11 cellular contexts compared by ENCODE assay signal in genomic region chr2:37573818-37574388, GRCh38.
DNase-seq lines count a peak whose midpoint lies in the region; ATAC-seq and TF ChIP-seq lines count a peak whose summit lies in the region.
"Had no signal": no experiment of that assay in that cellular context is flagged by ENCODE, and none has a peak within 500 bp of the region (broad histone marks: within the 10 kb centered on the region; RNA-seq: fewer than 3 reads in every experiment).

No MANE protein-coding gene starts in this region.

- H3K27ac ChIP-seq in ACC112 (ENCODE audit: low read depth, low read length) = peak overlapping the region; percentile 84
- no peak overlapping the region for H3K27ac ChIP-seq in gastrocnemius medialis
- H3K27ac ChIP-seq: KMS-11 had no signal

- no peaks in the 10 kb centered on the region for H3K36me3 Mint-ChIP-seq in activated naive CD8-positive, alpha-beta T cell treated with anti-CD3 and anti-CD28 coated beads for 36 hours

- intact Hi-C loops in gastrocnemius medialis (cut with DNase I; ENCODE audit: low total_unique reads) = no loop called here

- H3K9ac ChIP-seq in adipocyte (ENCODE audit: low read length) = peak overlapping the region; percentile 53
- H3K9ac ChIP-seq: KMS-11 had no signal

- no peak for TF ChIP-seq CTCF in gastrocnemius medialis (IDR thresholded peaks at IDR 0.05 in 4 of 5, conservative IDR thresholded peaks at IDR 0.05 in 1 of 5)

- H3K36me3 ChIP-seq in ACC112 (ENCODE audit: insufficient read depth, low read length) = no peaks in the 10 kb centered on the region
- H3K36me3 ChIP-seq in adipocyte (ENCODE audit: control insufficient read depth, insufficient read depth, low read length, severe bottlenecking) = no peaks in the 10 kb centered on the region
- no peaks in the 10 kb centered on the region for H3K36me3 ChIP-seq in gastrocnemius medialis

- no peaks in the 10 kb centered on the region for H3K79me2 ChIP-seq in ACC112 (ENCODE audit: control insufficient read depth, insufficient read depth, low read length, unreplicated experiment)

- in situ Hi-C loops in gastrocnemius medialis (cut with MboI; ENCODE audit: low sequenced_read_pairs in 4 of 4) = no loop called here

- H3K9me3 Mint-ChIP-seq in activated naive CD8-positive, alpha-beta T cell treated with anti-CD3 and anti-CD28 coated beads for 36 hours = peaks cover 2% of the 10 kb centered on the region

- no peak overlapping the region for H3K4me3 Mint-ChIP-seq in activated naive CD8-positive, alpha-beta T cell treated with anti-CD3 and anti-CD28 coated beads for 36 hours

- H3K9me3 ChIP-seq in adipocyte (ENCODE audit: control insufficient read depth, low read length) (no peaks in the 10 kb centered on the region), gastrocnemius medialis (no peaks in the 10 kb centered on the region)

- no peak overlapping the region for H2AFZ ChIP-seq in ACC112 (ENCODE audit: low read length, unreplicated experiment)

- H3K27me3 Mint-ChIP-seq in activated naive CD8-positive, alpha-beta T cell treated with anti-CD3 and anti-CD28 coated beads for 36 hours = no peaks in the 10 kb centered on the region

- DNase-seq in adipocyte (ENCODE audit: low read depth) (no peak), gastrocnemius medialis (no peak), NCI-H2029 treated with DMSO at 0.1 percent for 48 hours (lab: John Stamatoyannopoulos, UW) (no peak)
- DNase-seq in stimulated activated CD4-positive, alpha-beta T cell treated with anti-CD3 and anti-CD28 coated beads, Interleukin-2, amount 100 ng/mL, for 48 hours = no peak
- no peak for DNase-seq in activated naive CD8-positive, alpha-beta T cell treated with anti-CD3 and anti-CD28 coated beads for 36 hours
- DNase-seq: activated CD4-positive, alpha-beta T cell treated with anti-CD3 and anti-CD28 coated beads for 48 hours; naive B cell had no signal

- H3K4me1 Mint-ChIP-seq in activated naive CD8-positive, alpha-beta T cell treated with anti-CD3 and anti-CD28 coated beads for 36 hours = peaks cover 9% of the 10 kb centered on the region

- no peaks in the 10 kb centered on the region for H3K27me3 ChIP-seq in ACC112 (ENCODE audit: insufficient read depth, low read length)
- no peaks in the 10 kb centered on the region for H3K27me3 ChIP-seq in adipocyte (replicated peaks; ENCODE audit: control insufficient read depth, insufficient read depth, low read length)
- no peaks in the 10 kb centered on the region for H3K27me3 ChIP-seq in gastrocnemius medialis

- ATAC-seq in GM19395 (IDR thresholded peaks at IDR 0.05; ENCODE audit: unreplicated experiment) = peak; percentile 72
- peak; percentile 52 for ATAC-seq in HG03066 (IDR thresholded peaks at IDR 0.05; ENCODE audit: low read depth, unreplicated experiment)
- no peak for ATAC-seq in gastrocnemius medialis

- no peak for TF ChIP-seq POLR2A in gastrocnemius medialis (IDR thresholded peaks at IDR 0.05)

- no peak overlapping the region for H3K4me3 ChIP-seq in ACC112 (ENCODE audit: low read depth, low read length)
- H3K4me3 ChIP-seq in adipocyte (ENCODE audit: low read length) = no peak overlapping the region
- no peak overlapping the region for H3K4me3 ChIP-seq in gastrocnemius medialis

- no peak overlapping the region for H3K27ac Mint-ChIP-seq in activated naive CD8-positive, alpha-beta T cell treated with anti-CD3 and anti-CD28 coated beads for 36 hours

- H3K4me1 ChIP-seq in ACC112 (ENCODE audit: control insufficient read depth, insufficient read depth, low read length, unreplicated experiment) = peaks cover 69% of the 10 kb centered on the region
- H3K4me1 ChIP-seq in adipocyte (ENCODE audit: control insufficient read depth, insufficient read depth, low read length) = peaks cover 48% of the 10 kb centered on the region
- peaks cover 7 to 9% of the 10 kb centered on the region in 2 donors for H3K4me1 ChIP-seq in gastrocnemius medialis

Comparison
In these comparisons a context has a peak if more than half of its experiments do, and no peak if none do; other contexts are left out.
1. ATAC-seq: peak in GM19395 (single experiment) and HG03066 (single experiment); none in gastrocnemius medialis (0 of 2).